Comparison of ENCODE assay signal across 23 cellular contexts in genomic region chr16:89793955-89794354, GRCh38.
"Had no signal": no experiment of that assay in that cellular context is flagged by ENCODE, and none has a peak within 500 bp of the region (broad histone marks: within the 10 kb centered on the region; RNA-seq: fewer than 3 reads in every experiment).

No MANE protein-coding gene starts in this region.

- H3K9me3 Mint-ChIP-seq: mesothelial cell of epicardium, naive B cell had no signal

- ATAC-seq: foreskin keratinocyte, gastroesophageal sphincter, heart left ventricle, left cardiac atrium, left lung, left ventricle myocardium superior, lower lobe of right lung, mucosa of descending colon had no signal

- DNase-seq: dermis blood vessel endothelial cell; dorsolateral prefrontal cortex; effector CD4-positive, alpha-beta T cell; effector memory CD4-positive, alpha-beta T cell; foreskin keratinocyte; hippocampal formation; left cardiac atrium; left ventricle myocardium superior; lower lobe of right lung; mesenchymal stem cell; naive B cell had no signal

- H3K4me1 ChIP-seq: foreskin keratinocyte, left lung, lower lobe of right lung had no signal

- H3K27me3 ChIP-seq: dorsolateral prefrontal cortex, esophagus muscularis mucosa, foreskin keratinocyte, gastroesophageal sphincter, heart left ventricle, left lung had no signal

- H3K27ac ChIP-seq: coronary artery, dorsolateral prefrontal cortex, esophagus muscularis mucosa, foreskin keratinocyte, gastroesophageal sphincter, heart left ventricle, left lung, lower lobe of right lung had no signal

- H3K27ac Mint-ChIP-seq: mesothelial cell of epicardium, naive B cell had no signal

- H3K4me3 ChIP-seq: coronary artery, dorsolateral prefrontal cortex, esophagus muscularis mucosa, gastroesophageal sphincter, heart left ventricle, left lung, lower lobe of right lung, mucosa of descending colon had no signal

- H3K36me3 Mint-ChIP-seq: naive B cell had no signal

- H3K4me3 Mint-ChIP-seq: mesothelial cell of epicardium, naive B cell had no signal

- H3K9me3 ChIP-seq: esophagus muscularis mucosa, gastroesophageal sphincter, heart left ventricle, left lung, lower lobe of right lung, mucosa of descending colon had no signal

- H3K4me1 Mint-ChIP-seq: mesothelial cell of epicardium had no signal

- H3K27me3 Mint-ChIP-seq: naive B cell had no signal

- H3K36me3 ChIP-seq: gastroesophageal sphincter, lower lobe of right lung had no signal

- FAIRE-seq: colon, endothelial cell of umbilical vein, frontal cortex, islet of Langerhans, keratinocyte had no signal
